ENCODE assay signal across 22 cellular contexts in genomic region chr5:156200938-156201792, GRCh38.
"Had no signal": no experiment of that assay in that cellular context is flagged by ENCODE, and none has a peak within 500 bp of the region (broad histone marks: within the 10 kb centered on the region; RNA-seq: fewer than 3 reads in every experiment).

No MANE protein-coding gene starts in this region.

- H3K4me3 Mint-ChIP-seq: activated CD8-positive, alpha-beta memory T cell treated with anti-CD3 and anti-CD28 coated beads, Interleukin-2, amount 10 ng/mL, durations not matched to agents 7 days and 5 days; activated CD8-positive, alpha-beta T cell treated with anti-CD3 and anti-CD28 coated beads for 36 hours; activated naive CD4-positive, alpha-beta T cell treated with anti-CD3 and anti-CD28 coated beads, Interleukin-2, amount 50 U/mL, for 24 hours; endodermal cell; naive thymus-derived CD4-positive, alpha-beta T cell; stimulated activated naive CD8-positive, alpha-beta T cell treated with anti-CD3 and anti-CD28 coated beads, Interleukin-15, Interleukin-2, amounts not matched to agents 100 ng/mL and 50 ng/mL, for 24 hours; T-helper 17 cell had no signal

- ATAC-seq: activated CD8-positive, alpha-beta memory T cell treated with anti-CD3 and anti-CD28 coated beads, Interleukin-2, amount 10 ng/mL, durations not matched to agents 7 days and 5 days; activated CD8-positive, alpha-beta T cell treated with anti-CD3 and anti-CD28 coated beads for 36 hours; naive thymus-derived CD4-positive, alpha-beta T cell; psoas muscle; T-helper 17 cell had no signal

- H3K27ac Mint-ChIP-seq: activated CD8-positive, alpha-beta memory T cell treated with anti-CD3 and anti-CD28 coated beads, Interleukin-2, amount 10 ng/mL, durations not matched to agents 7 days and 5 days; activated CD8-positive, alpha-beta T cell treated with anti-CD3 and anti-CD28 coated beads for 36 hours; activated naive CD4-positive, alpha-beta T cell treated with anti-CD3 and anti-CD28 coated beads, Interleukin-2, amount 50 U/mL, for 24 hours; endodermal cell; naive thymus-derived CD4-positive, alpha-beta T cell; stimulated activated naive CD8-positive, alpha-beta T cell treated with anti-CD3 and anti-CD28 coated beads, Interleukin-15, Interleukin-2, amounts not matched to agents 100 ng/mL and 50 ng/mL, for 24 hours; T-helper 17 cell had no signal

- DNase-seq: activated CD4-positive, alpha-beta T cell treated with anti-CD3 and anti-CD28 coated beads for 48 hours; activated CD8-positive, alpha-beta memory T cell treated with anti-CD3 and anti-CD28 coated beads, Interleukin-2, amount 10 ng/mL, durations not matched to agents 7 days and 5 days; activated CD8-positive, alpha-beta T cell treated with anti-CD3 and anti-CD28 coated beads for 36 hours; activated gamma-delta T cell treated with Interleukin-2 at 50 U/mL for 16 hours; cerebellar nuclear complex; cortex of kidney; endodermal cell; esophagus squamous epithelium; heart right ventricle; kidney; naive thymus-derived CD4-positive, alpha-beta T cell; pancreas; psoas muscle; stimulated activated CD4-positive, alpha-beta T cell treated with anti-CD3 and anti-CD28 coated beads, Interleukin-1b, Interleukin-23, amount 100 ng/mL, for 48 hours; T-helper 17 cell had no signal

- H3K4me1 Mint-ChIP-seq: activated CD8-positive, alpha-beta memory T cell treated with anti-CD3 and anti-CD28 coated beads, Interleukin-2, amount 10 ng/mL, durations not matched to agents 7 days and 5 days; activated naive CD4-positive, alpha-beta T cell treated with anti-CD3 and anti-CD28 coated beads, Interleukin-2, amount 50 U/mL, for 24 hours; naive thymus-derived CD4-positive, alpha-beta T cell; T-helper 17 cell had no signal

- H3K4me3 ChIP-seq: adrenal gland, esophagus squamous epithelium, heart right ventricle, lung, pancreas, psoas muscle, right atrium auricular region, tibial nerve had no signal

- H3K27ac ChIP-seq: adrenal gland, esophagus squamous epithelium, pancreas, psoas muscle, right atrium auricular region had no signal

- H3K9me3 Mint-ChIP-seq: activated CD8-positive, alpha-beta T cell treated with anti-CD3 and anti-CD28 coated beads for 36 hours; activated naive CD4-positive, alpha-beta T cell treated with anti-CD3 and anti-CD28 coated beads, Interleukin-2, amount 50 U/mL, for 24 hours; endodermal cell; stimulated activated naive CD8-positive, alpha-beta T cell treated with anti-CD3 and anti-CD28 coated beads, Interleukin-15, Interleukin-2, amounts not matched to agents 100 ng/mL and 50 ng/mL, for 24 hours had no signal

- H3K36me3 ChIP-seq: adrenal gland, esophagus squamous epithelium, heart right ventricle, pancreas, right atrium auricular region, tibial nerve had no signal

- H3K36me3 Mint-ChIP-seq: activated CD8-positive, alpha-beta memory T cell treated with anti-CD3 and anti-CD28 coated beads, Interleukin-2, amount 10 ng/mL, durations not matched to agents 7 days and 5 days; activated naive CD4-positive, alpha-beta T cell treated with anti-CD3 and anti-CD28 coated beads, Interleukin-2, amount 50 U/mL, for 24 hours; naive thymus-derived CD4-positive, alpha-beta T cell had no signal

- H3K27me3 ChIP-seq: adrenal gland, esophagus squamous epithelium, heart right ventricle, pancreas, right atrium auricular region, tibial nerve had no signal

- FAIRE-seq: bronchial epithelial cell, kidney, pancreas had no signal

- H3K4me1 ChIP-seq: adrenal gland, esophagus squamous epithelium, pancreas, psoas muscle had no signal

- H3K27me3 Mint-ChIP-seq: activated CD8-positive, alpha-beta memory T cell treated with anti-CD3 and anti-CD28 coated beads, Interleukin-2, amount 10 ng/mL, durations not matched to agents 7 days and 5 days; stimulated activated naive CD8-positive, alpha-beta T cell treated with anti-CD3 and anti-CD28 coated beads, Interleukin-15, Interleukin-2, amounts not matched to agents 100 ng/mL and 50 ng/mL, for 24 hours had no signal

- H3K9me3 ChIP-seq: adrenal gland, esophagus squamous epithelium, heart right ventricle, pancreas, psoas muscle, right atrium auricular region, tibial nerve had no signal
